28 cellular contexts compared by ENCODE assay signal in the genomic region with DNA sequence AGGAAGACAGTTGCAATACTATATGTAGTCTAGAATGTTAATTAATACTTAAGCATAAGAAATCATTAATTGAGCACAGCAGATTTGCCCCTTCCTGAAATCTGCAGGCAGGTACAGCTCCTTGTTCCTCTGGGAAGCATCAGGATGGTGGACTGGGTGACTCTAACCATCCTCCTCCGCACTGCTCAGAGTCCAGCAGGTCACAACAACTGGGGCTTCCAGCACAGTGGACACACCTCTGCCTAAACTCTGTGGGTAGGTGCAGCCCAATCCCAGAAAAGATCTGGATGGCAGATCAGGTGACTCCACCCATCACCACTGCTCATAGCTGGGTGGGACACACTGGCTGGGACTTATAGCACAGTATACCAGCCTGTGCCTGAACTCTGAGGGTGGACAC.
"Had no signal": no experiment of that assay in that cellular context is flagged by ENCODE, and none has a peak within 500 bp of the region (broad histone marks: within the 10 kb centered on the region; RNA-seq: fewer than 3 reads in every experiment).

No MANE protein-coding gene starts in this region.

- H3K4me2 ChIP-seq: neural progenitor cell had no signal

- H3K27ac ChIP-seq: left lung, lower lobe of right lung, neural progenitor cell, neutrophil, ovary, right atrium auricular region, skin epidermis, stomach, testis, thyroid gland, transverse colon, upper lobe of left lung, vagina had no signal

- H3K4me3 ChIP-seq: left lung, lower lobe of right lung, neural progenitor cell, ovary, right atrium auricular region, skin epidermis, stomach, testis, thyroid gland, transverse colon, upper lobe of left lung, vagina had no signal

- H3K9me3 ChIP-seq: neutrophil, ovary, right atrium auricular region, testis, thyroid gland, transverse colon, upper lobe of left lung, vagina had no signal

- FAIRE-seq: kidney had no signal

- ATAC-seq: left colon; left lung; lower lobe of right lung; natural killer cell; sciatic nerve; stimulated activated naive B cell treated with anti-CD40 and anti-IgM and Interleukin-4, amounts not matched to agents 10 μg/mL and 1 μg/mL and 100 μg/mL, for 72 hours; stimulated activated naive CD8-positive, alpha-beta T cell treated with anti-CD3 and anti-CD28 coated beads, Interleukin-15, Interleukin-2, amounts not matched to agents 100 U/mL and 50 U/mL, for 24 hours had no signal

- DNase-seq: hippocampal formation; kidney; left colon; left lung; lower lobe of right lung; mesendoderm; naive B cell; natural killer cell; nephron progenitor cell; occipital lobe; ovary; stimulated activated CD4-positive, alpha-beta T cell treated with anti-CD3 and anti-CD28 coated beads, Interleukin-12 subunit alpha, Interleukin-12 subunit beta, amount 100 ng/mL, for 4 hours; stimulated activated CD4-positive, alpha-beta T cell treated with anti-CD3 and anti-CD28 coated beads, Interleukin-15, amount 100 ng/mL, for 24 hours; stimulated activated CD4-positive, alpha-beta T cell treated with anti-CD3 and anti-CD28 coated beads, Interleukin-2, amount 100 ng/mL, for 24 hours; stimulated activated CD4-positive, alpha-beta T cell treated with anti-CD3 and anti-CD28 coated beads, Interleukin-4, amount 100 ng/mL, for 1 hour; stimulated activated naive B cell treated with anti-CD40 and anti-IgM and Interleukin-4, amounts not matched to agents 10 μg/mL and 1 μg/mL and 100 μg/mL, for 72 hours; stimulated activated naive CD8-positive, alpha-beta T cell treated with anti-CD3 and anti-CD28 coated beads, Interleukin-15, Interleukin-2, amounts not matched to agents 100 U/mL and 50 U/mL, for 24 hours; stomach; testis; thyroid gland; transverse colon; upper lobe of left lung had no signal

- H3K9ac ChIP-seq: neural progenitor cell had no signal

- H3K36me3 ChIP-seq: left lung, lower lobe of right lung, neural progenitor cell, neutrophil, ovary, right atrium auricular region, stomach, thyroid gland, transverse colon, upper lobe of left lung, vagina had no signal

- H2AFZ ChIP-seq: neural progenitor cell had no signal

- H3K27me3 ChIP-seq: left lung, neural progenitor cell, neutrophil, ovary, right atrium auricular region, stomach, testis, thyroid gland, transverse colon, upper lobe of left lung, vagina had no signal

- H3K4me1 ChIP-seq: left lung, lower lobe of right lung, neural progenitor cell, right atrium auricular region, stomach, testis, thyroid gland, transverse colon, upper lobe of left lung, vagina had no signal
